1 cellular context compared by ENCODE assay signal in the genomic region with DNA sequence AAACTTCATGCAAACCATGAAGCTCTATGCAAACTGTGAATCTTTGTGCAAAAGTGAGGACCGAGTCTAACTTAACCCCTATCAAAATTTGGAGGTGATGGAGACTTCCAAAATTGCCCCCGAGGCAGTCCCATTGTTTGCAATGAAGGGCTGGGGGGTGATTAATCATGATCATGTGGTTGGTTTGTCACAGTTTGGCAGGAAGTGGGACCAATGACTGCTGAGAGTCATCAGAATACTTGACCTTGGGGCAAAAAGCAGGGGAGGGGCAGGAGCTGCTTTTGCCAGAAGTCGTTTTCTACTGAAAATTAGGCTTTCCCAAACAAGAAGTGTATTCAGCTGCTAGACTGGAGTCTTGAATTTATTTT.
A peak's percentile ranks its signal among the peaks of the same experiment; 100 is the strongest.
TF ChIP-seq lines count a peak whose summit lies in the region.

No MANE protein-coding gene starts in this region.

TF ChIP-seq in SK-N-SH, 30 proteins besides CTCF, POLR2A, EP300 and RAD21 (continued from another document):
- peak; percentile 69 for TF ChIP-seq PBX3 (IDR thresholded peaks at IDR 0.05)
